2 cellular contexts compared by ENCODE assay signal in the genomic region with DNA sequence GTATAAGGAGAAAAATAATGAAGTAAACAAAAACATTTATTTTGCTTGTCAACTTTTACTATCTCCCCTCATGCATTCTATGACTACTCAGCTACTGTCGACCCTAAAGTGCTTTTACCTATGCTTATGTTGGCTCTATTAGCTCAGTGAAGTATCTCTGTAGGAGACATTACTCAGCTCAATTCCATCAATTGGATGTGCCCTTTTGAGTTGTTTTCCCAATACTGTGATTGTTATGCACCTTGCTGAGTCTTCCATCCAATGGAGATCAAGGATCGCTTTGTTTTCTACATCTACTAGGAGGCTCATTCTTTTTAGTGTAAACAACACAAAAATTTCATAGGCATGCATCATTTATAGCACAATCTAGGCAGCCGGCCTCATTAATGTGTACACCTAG.
A peak's percentile ranks its signal among the peaks of the same experiment; 100 is the strongest.
TF ChIP-seq lines count a peak whose summit lies in the region.

No MANE protein-coding gene starts in this region.

TF ChIP-seq in GM23338, 12 proteins besides CTCF, POLR2A, EP300 and RAD21:
- TF ChIP-seq, protein P1, sequence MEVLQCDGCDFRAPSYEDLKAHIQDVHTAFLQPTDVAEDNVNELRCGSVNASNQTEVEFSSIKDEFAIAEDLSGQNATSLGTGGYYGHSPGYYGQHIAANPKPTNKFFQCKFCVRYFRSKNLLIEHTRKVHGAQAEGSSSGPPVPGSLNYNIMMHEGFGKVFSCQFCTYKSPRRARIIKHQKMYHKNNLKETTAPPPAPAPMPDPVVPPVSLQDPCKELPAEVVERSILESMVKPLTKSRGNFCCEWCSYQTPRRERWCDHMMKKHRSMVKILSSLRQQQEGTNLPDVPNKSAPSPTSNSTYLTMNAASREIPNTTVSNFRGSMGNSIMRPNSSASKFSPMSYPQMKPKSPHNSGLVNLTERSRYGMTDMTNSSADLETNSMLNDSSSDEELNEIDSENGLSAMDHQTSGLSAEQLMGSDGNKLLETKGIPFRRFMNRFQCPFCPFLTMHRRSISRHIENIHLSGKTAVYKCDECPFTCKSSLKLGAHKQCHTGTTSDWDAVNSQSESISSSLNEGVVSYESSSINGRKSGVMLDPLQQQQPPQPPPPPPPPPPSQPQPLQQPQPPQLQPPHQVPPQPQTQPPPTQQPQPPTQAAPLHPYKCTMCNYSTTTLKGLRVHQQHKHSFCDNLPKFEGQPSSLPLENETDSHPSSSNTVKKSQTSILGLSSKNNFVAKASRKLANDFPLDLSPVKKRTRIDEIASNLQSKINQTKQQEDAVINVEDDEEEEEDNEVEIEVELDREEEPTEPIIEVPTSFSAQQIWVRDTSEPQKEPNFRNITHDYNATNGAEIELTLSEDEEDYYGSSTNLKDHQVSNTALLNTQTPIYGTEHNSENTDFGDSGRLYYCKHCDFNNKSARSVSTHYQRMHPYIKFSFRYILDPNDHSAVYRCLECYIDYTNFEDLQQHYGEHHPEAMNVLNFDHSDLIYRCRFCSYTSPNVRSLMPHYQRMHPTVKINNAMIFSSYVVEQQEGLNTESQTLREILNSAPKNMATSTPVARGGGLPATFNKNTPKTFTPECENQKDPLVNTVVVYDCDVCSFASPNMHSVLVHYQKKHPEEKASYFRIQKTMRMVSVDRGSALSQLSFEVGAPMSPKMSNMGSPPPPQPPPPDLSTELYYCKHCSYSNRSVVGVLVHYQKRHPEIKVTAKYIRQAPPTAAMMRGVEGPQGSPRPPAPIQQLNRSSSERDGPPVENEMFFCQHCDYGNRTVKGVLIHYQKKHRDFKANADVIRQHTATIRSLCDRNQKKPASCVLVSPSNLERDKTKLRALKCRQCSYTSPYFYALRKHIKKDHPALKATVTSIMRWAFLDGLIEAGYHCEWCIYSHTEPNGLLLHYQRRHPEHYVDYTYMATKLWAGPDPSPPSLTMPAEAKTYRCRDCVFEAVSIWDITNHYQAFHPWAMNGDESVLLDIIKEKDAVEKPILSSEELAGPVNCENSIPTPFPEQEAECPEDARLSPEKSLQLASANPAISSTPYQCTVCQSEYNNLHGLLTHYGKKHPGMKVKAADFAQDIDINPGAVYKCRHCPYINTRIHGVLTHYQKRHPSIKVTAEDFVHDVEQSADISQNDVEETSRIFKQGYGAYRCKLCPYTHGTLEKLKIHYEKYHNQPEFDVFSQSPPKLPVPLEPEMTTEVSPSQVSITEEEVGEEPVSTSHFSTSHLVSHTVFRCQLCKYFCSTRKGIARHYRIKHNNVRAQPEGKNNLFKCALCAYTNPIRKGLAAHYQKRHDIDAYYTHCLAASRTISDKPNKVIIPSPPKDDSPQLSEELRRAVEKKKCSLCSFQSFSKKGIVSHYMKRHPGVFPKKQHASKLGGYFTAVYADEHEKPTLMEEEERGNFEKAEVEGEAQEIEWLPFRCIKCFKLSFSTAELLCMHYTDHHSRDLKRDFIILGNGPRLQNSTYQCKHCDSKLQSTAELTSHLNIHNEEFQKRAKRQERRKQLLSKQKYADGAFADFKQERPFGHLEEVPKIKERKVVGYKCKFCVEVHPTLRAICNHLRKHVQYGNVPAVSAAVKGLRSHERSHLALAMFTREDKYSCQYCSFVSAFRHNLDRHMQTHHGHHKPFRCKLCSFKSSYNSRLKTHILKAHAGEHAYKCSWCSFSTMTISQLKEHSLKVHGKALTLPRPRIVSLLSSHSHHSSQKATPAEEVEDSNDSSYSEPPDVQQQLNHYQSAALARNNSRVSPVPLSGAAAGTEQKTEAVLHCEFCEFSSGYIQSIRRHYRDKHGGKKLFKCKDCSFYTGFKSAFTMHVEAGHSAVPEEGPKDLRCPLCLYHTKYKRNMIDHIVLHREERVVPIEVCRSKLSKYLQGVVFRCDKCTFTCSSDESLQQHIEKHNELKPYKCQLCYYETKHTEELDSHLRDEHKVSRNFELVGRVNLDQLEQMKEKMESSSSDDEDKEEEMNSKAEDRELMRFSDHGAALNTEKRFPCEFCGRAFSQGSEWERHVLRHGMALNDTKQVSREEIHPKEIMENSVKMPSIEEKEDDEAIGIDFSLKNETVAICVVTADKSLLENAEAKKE (CRISPR knock-in tag; IDR thresholded peaks at IDR 0.05), result peak; percentile 59; the same call in 1 of the 2 replicates
- TF ChIP-seq, protein P2, sequence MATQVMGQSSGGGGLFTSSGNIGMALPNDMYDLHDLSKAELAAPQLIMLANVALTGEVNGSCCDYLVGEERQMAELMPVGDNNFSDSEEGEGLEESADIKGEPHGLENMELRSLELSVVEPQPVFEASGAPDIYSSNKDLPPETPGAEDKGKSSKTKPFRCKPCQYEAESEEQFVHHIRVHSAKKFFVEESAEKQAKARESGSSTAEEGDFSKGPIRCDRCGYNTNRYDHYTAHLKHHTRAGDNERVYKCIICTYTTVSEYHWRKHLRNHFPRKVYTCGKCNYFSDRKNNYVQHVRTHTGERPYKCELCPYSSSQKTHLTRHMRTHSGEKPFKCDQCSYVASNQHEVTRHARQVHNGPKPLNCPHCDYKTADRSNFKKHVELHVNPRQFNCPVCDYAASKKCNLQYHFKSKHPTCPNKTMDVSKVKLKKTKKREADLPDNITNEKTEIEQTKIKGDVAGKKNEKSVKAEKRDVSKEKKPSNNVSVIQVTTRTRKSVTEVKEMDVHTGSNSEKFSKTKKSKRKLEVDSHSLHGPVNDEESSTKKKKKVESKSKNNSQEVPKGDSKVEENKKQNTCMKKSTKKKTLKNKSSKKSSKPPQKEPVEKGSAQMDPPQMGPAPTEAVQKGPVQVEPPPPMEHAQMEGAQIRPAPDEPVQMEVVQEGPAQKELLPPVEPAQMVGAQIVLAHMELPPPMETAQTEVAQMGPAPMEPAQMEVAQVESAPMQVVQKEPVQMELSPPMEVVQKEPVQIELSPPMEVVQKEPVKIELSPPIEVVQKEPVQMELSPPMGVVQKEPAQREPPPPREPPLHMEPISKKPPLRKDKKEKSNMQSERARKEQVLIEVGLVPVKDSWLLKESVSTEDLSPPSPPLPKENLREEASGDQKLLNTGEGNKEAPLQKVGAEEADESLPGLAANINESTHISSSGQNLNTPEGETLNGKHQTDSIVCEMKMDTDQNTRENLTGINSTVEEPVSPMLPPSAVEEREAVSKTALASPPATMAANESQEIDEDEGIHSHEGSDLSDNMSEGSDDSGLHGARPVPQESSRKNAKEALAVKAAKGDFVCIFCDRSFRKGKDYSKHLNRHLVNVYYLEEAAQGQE (IDR thresholded peaks at IDR 0.05; ENCODE audit: unreplicated experiment), result no peak
- TF ChIP-seq POLR2AphosphoS5 (IDR thresholded peaks at IDR 0.05; ENCODE audit: low read depth), result no peak

TF ChIP-seq in H1, 55 proteins besides CTCF, POLR2A, EP300 and RAD21 (continued from another document):
- TF ChIP-seq, protein P3, sequence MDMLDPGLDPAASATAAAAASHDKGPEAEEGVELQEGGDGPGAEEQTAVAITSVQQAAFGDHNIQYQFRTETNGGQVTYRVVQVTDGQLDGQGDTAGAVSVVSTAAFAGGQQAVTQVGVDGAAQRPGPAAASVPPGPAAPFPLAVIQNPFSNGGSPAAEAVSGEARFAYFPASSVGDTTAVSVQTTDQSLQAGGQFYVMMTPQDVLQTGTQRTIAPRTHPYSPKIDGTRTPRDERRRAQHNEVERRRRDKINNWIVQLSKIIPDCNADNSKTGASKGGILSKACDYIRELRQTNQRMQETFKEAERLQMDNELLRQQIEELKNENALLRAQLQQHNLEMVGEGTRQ (IDR thresholded peaks at IDR 0.05; ENCODE audit: low read length), result no peak
- TF ChIP-seq MAFK (IDR thresholded peaks at IDR 0.05; ENCODE audit: low read depth, low read length), result peak; percentile 46; the same call in 1 of the 2 replicates
- TF ChIP-seq RNF2 (IDR thresholded peaks at IDR 0.05; ENCODE audit: borderline replicate concordance, low read depth, low read length, missing control alignments, poor library complexity, severe bottlenecking), result no peak
- TF ChIP-seq SP1 (IDR thresholded peaks at IDR 0.05; ENCODE audit: low read depth, low read length), result no peak
- no peak for TF ChIP-seq JUND (IDR thresholded peaks at IDR 0.05; ENCODE audit: low read length)
TF ChIP-seq in H1: peak in this region for 2.
